In genomic region chr14:102088012-102088792, GRCh38 we compare ENCODE assay signal across 8 cellular contexts. TPM values are rescaled to one million over a fixed set of nuclear protein-coding genes. Genes with fewer than 3 reads are reported as not detected.
DNase-seq lines count a peak whose midpoint lies in the region; ATAC-seq, FAIRE-seq and TF ChIP-seq lines count a peak whose summit lies in the region.

No MANE protein-coding gene starts in this region.

- TF ChIP-seq POLR2A in A549 (IDR thresholded peaks at IDR 0.05; ENCODE audit: low read length) = 0 out of 2 replicates have a peak, but pooled peaks have one; percentile 1

- H3K27ac ChIP-seq in A549 (peak overlapping the region; percentile 95 to 97), lung (ENCODE audit: low read depth in 1 of 2, low read length in 1 of 2) (peak overlapping the region; percentile 97 to 99)

- TF ChIP-seq CTCF in A549 (IDR thresholded peaks at IDR 0.05) = no peak
- no peak for TF ChIP-seq CTCF in HFFc6 (IDR thresholded peaks at IDR 0.05)
- TF ChIP-seq CTCF in lung (IDR thresholded peaks at IDR 0.05; ENCODE audit: control extremely low read depth, extremely low read depth) = no peak

- no peaks in the 10 kb centered on the region for H3K9me3 ChIP-seq in A549
- no peaks in the 10 kb centered on the region for H3K9me3 ChIP-seq in lung (ENCODE audit: control insufficient read depth in 2 of 2, insufficient read depth in 1 of 2, low read length in 1 of 2)

- TF ChIP-seq RAD21 in A549 (conservative IDR thresholded peaks at IDR 0.05 in 1 of 2, IDR thresholded peaks at IDR 0.05 in 1 of 2) = no peak

- DNase-seq in A549 (ENCODE audit: low read depth in 1 of 2, low spot score in 1 of 2) (no peak), HFFc6 (no peak), dermis microvascular lymphatic vessel endothelial cell (ENCODE audit: low read depth in 2 of 2) (peak; percentile 62 to 63), lung (ENCODE audit: low spot score) (peak; percentile 51)
- peak; percentile 53 for DNase-seq in activated CD4-positive, alpha-beta T cell treated with anti-CD3 and anti-CD28 coated beads, Interleukin-2, amount 10 ng/mL, durations not matched to agents 7 days and 5 days
- DNase-seq in stimulated activated CD8-positive, alpha-beta memory T cell treated with anti-CD3 and anti-CD28 coated beads, Interleukin-15, amount 100 ng/mL, for 1 hour (ENCODE audit: low read depth) = peak; percentile 16

- CTCF ChIA-PET in A549 (lab: Yijun Ruan, JAX) = interaction anchor here (0.6 to 3.7 kb wide), 10 partner anchors 9 to 428 kb away, joined by 3 to 29 read pairs (median 5); no protein-coding TSS in a partner anchor
- CTCF ChIA-PET in activated CD4-positive, alpha-beta T cell treated with anti-CD3 and anti-CD28 coated beads, Interleukin-2, amount 10 ng/mL, durations not matched to agents 7 days and 5 days (lab: Charles Lee) = interaction anchor here (0.6 to 1.4 kb wide), 6 partner anchors 38 to 370 kb away, joined by 3 to 4 read pairs (median 3); no protein-coding TSS in a partner anchor

- peaks cover 10% of the 10 kb centered on the region for H3K27me3 Mint-ChIP-seq in HFFc6 (ENCODE audit: insufficient read depth)
- H3K27me3 Mint-ChIP-seq in activated CD4-positive, alpha-beta T cell treated with anti-CD3 and anti-CD28 coated beads, Interleukin-2, amount 10 ng/mL, durations not matched to agents 7 days and 5 days = no peaks in the 10 kb centered on the region

- POLR2A ChIA-PET in A549 (lab: Yijun Ruan, JAX) = interaction anchor here (0.6 to 1.0 kb wide), 5 partner anchors 8 to 328 kb away, joined by 3 to 13 read pairs (median 4); no protein-coding TSS in a partner anchor
- POLR2A ChIA-PET in activated CD4-positive, alpha-beta T cell treated with anti-CD3 and anti-CD28 coated beads, Interleukin-2, amount 10 ng/mL, durations not matched to agents 7 days and 5 days (lab: Charles Lee) = no interaction called here

- H3K27ac Mint-ChIP-seq in HFFc6 = peak overlapping the region; percentile 67
- peak overlapping the region; percentile 90 for H3K27ac Mint-ChIP-seq in activated CD4-positive, alpha-beta T cell treated with anti-CD3 and anti-CD28 coated beads, Interleukin-2, amount 10 ng/mL, durations not matched to agents 7 days and 5 days

- ATAC-seq in A549 (no peak), lung (ENCODE audit: insufficient read depth, low FRiP score) (no peak), GM21526 (IDR thresholded peaks at IDR 0.05; ENCODE audit: low FRiP score, unreplicated experiment) (no peak), HG03175 (IDR thresholded peaks at IDR 0.05; ENCODE audit: unreplicated experiment) (no peak)

- peak overlapping the region; percentile 91 for H3K4me2 ChIP-seq in A549

- no peaks in the 10 kb centered on the region for H3K27me3 ChIP-seq in lung (ENCODE audit: control insufficient read depth, insufficient read depth)

- no peak for TF ChIP-seq EP300 in A549 (IDR thresholded peaks at IDR 0.05)

- H3K4me3 ChIP-seq in A549 (peak overlapping the region; percentile 97), lung (peak overlapping the region; percentile 14)

- H3K4me1 ChIP-seq in A549 (peaks cover 28% of the 10 kb centered on the region), lung (ENCODE audit: control insufficient read depth in 2 of 2, insufficient read depth in 2 of 2, low read length in 2 of 2) (peaks cover 12 to 14% of the 10 kb centered on the region in 2 donors)

- H3K36me3 ChIP-seq in lung (ENCODE audit: control insufficient read depth in 2 of 2, insufficient read depth in 2 of 2, low read length in 2 of 2) = peaks cover 13 to 14% of the 10 kb centered on the region in 2 donors

- FAIRE-seq in A549 (lab: Jason Lieb, UNC) = no peak

- 89% methylated on average over 39 of the region's 39 CpGs for WGBS in A549 (ENCODE audit: missing lambda C conversion rate)
- 17% methylated on average over 38 to 39 of the region's 39 CpGs for WGBS in lung, 2 donors

- H3K4me3 Mint-ChIP-seq in HFFc6 = peak overlapping the region; percentile 77
- H3K4me3 Mint-ChIP-seq in activated CD4-positive, alpha-beta T cell treated with anti-CD3 and anti-CD28 coated beads, Interleukin-2, amount 10 ng/mL, durations not matched to agents 7 days and 5 days = peak overlapping the region; percentile 83

- H3K9me3 Mint-ChIP-seq in HFFc6 = no peaks in the 10 kb centered on the region
- H3K9me3 Mint-ChIP-seq in activated CD4-positive, alpha-beta T cell treated with anti-CD3 and anti-CD28 coated beads, Interleukin-2, amount 10 ng/mL, durations not matched to agents 7 days and 5 days = no peaks in the 10 kb centered on the region

- H3K36me3 Mint-ChIP-seq in HFFc6 (ENCODE audit: low read depth) = peaks cover 32% of the 10 kb centered on the region
- H3K36me3 Mint-ChIP-seq in activated CD4-positive, alpha-beta T cell treated with anti-CD3 and anti-CD28 coated beads, Interleukin-2, amount 10 ng/mL, durations not matched to agents 7 days and 5 days (ENCODE audit: low read depth) = peaks cover 32% of the 10 kb centered on the region

- peaks cover 42% of the 10 kb centered on the region for H3K4me1 Mint-ChIP-seq in HFFc6 (ENCODE audit: low read depth)
- H3K4me1 Mint-ChIP-seq in activated CD4-positive, alpha-beta T cell treated with anti-CD3 and anti-CD28 coated beads, Interleukin-2, amount 10 ng/mL, durations not matched to agents 7 days and 5 days = peaks cover 53% of the 10 kb centered on the region

TF ChIP-seq in A549, 52 proteins besides CTCF, POLR2A, EP300 and RAD21 (continues in another document):
- no peak for TF ChIP-seq TFCP2L1 (CRISPR knock-in tag; IDR thresholded peaks at IDR 0.05)
- TF ChIP-seq BHLHE40 (IDR thresholded peaks at IDR 0.05; ENCODE audit: low read depth, low read length) = no peak
- no peak for TF ChIP-seq E2F6 (IDR thresholded peaks at IDR 0.05; ENCODE audit: borderline replicate concordance, low read depth)
- TF ChIP-seq ELK1 (IDR thresholded peaks at IDR 0.05; ENCODE audit: low read depth, low read length) = no peak
- TF ChIP-seq FOSL2 (IDR thresholded peaks at IDR 0.05) = no peak
- no peak for TF ChIP-seq FOSL2 (CRISPR knock-in tag; IDR thresholded peaks at IDR 0.05)

RNA-seq across cellular contexts. Expression of gene HSP90AA1, which starts 1.4 kb away (rescaled TPM):
- polyA plus RNA-seq in A549 (2011; rRNA removed) = 944 and 1,087 TPM in 2 replicates
- 384 and 510 TPM in 2 replicates for polyA plus RNA-seq in A549 (2012; cell fraction: cytosol; rRNA removed)
- polyA plus RNA-seq in A549 (2012; cell fraction: nucleus; rRNA removed) = 279 and 366 TPM in 2 replicates
- polyA plus RNA-seq in A549 (2017; fragmentation: RNase III; extraction: RNeasy Plus Mini Kit Qiagen cat#74134 plus additional on column Dnase treatment) = 1,680 to 2,326 TPM (median 1,864 TPM) in 3 replicates
- 429 and 465 TPM in 2 replicates for polyA minus RNA-seq in A549 (2011; rRNA and poly(A)+ RNA removed)
- total RNA-seq in HFFc6 (2021; fragmentation: NEBNext Ultra II Directional; extraction: Animal tissue kit (Norgen Biotek cat#: 25700)) = 100 to 1,000 TPM; 616 to 859 (median 665) TPM
- 100 to 1,000 TPM; 527 to 575 TPM for total RNA-seq in activated CD4-positive, alpha-beta T cell treated with anti-CD3 and anti-CD28 coated beads, Interleukin-2, amount 10 ng/mL, durations not matched to agents 7 days and 5 days
- 253 and 261 TPM in 2 replicates for total RNA-seq in dermis microvascular lymphatic vessel endothelial cell
- total RNA-seq in lung = 1,000 to 10,000 TPM in 1 of 2 donors, 100 to 1,000 TPM in 1; 331 to 1,106 TPM
- polyA plus RNA-seq in lung = 100 to 1,000 TPM; 187 to 397 TPM

RNA-seq across cellular contexts. Expression of gene WDR20, which starts 51.5 kb away (rescaled TPM):
- polyA plus RNA-seq in A549 (2011; rRNA removed) = 17.6 and 20.6 TPM in 2 replicates
- 13.3 and 15.1 TPM in 2 replicates for polyA plus RNA-seq in A549 (2012; cell fraction: cytosol; rRNA removed)
- 14.8 and 18.4 TPM in 2 replicates for polyA plus RNA-seq in A549 (2012; cell fraction: nucleus; rRNA removed)
- 19.5 to 21.6 TPM (median 20.4 TPM) in 3 replicates for polyA plus RNA-seq in A549 (2017; fragmentation: RNase III; extraction: RNeasy Plus Mini Kit Qiagen cat#74134 plus additional on column Dnase treatment)
- polyA minus RNA-seq in A549 (2011; rRNA and poly(A)+ RNA removed) = 29.8 and 33.4 TPM in 2 replicates
- total RNA-seq in HFFc6 (2021; fragmentation: NEBNext Ultra II Directional; extraction: Animal tissue kit (Norgen Biotek cat#: 25700)) = 10 to 100 TPM; 24.4 to 28.7 (median 27.7) TPM
- total RNA-seq in activated CD4-positive, alpha-beta T cell treated with anti-CD3 and anti-CD28 coated beads, Interleukin-2, amount 10 ng/mL, durations not matched to agents 7 days and 5 days = 10 to 100 TPM; 24.7 to 35.7 TPM
- 13.7 and 14.3 TPM in 2 replicates for total RNA-seq in dermis microvascular lymphatic vessel endothelial cell
- 10 to 100 TPM; 26.9 to 30.7 TPM for total RNA-seq in lung
- polyA plus RNA-seq in lung = 10 to 100 TPM; 10.3 to 12.5 TPM

Comparison
In these comparisons a context has a peak if more than half of its experiments do, and no peak if none do; other contexts are left out.
1. DNase-seq: peak in activated CD4-positive, alpha-beta T cell treated with anti-CD3 and anti-CD28 coated beads, Interleukin-2, amount 10 ng/mL, durations not matched to agents 7 days and 5 days (single experiment), dermis microvascular lymphatic vessel endothelial cell (2 of 2), lung (single experiment) and stimulated activated CD8-positive, alpha-beta memory T cell treated with anti-CD3 and anti-CD28 coated beads, Interleukin-15, amount 100 ng/mL, for 1 hour (single experiment); none in A549 (0 of 2) and HFFc6 (single experiment).